ENCODE assay signal across 28 cellular contexts in the genomic region with DNA sequence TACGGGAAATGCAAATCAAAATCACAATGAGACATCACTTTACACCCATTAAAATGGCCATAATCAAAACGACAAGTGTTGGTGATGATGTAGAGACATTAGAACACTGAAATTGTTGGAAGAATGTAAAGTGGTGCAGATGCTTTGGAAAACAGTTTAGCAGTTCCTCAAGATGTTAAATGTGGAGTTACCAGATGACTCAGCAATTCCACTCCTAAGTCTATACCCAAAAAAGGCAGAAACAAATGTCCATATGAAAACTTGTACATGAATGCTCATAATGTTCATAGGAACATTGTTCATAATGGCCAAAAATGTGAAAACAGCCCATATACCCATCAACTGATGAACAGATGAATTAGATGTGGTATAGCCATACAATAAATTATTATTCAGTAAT.
"Had no signal": no experiment of that assay in that cellular context is flagged by ENCODE, and none has a peak within 500 bp of the region (broad histone marks: within the 10 kb centered on the region; RNA-seq: fewer than 3 reads in every experiment).

No MANE protein-coding gene starts in this region.

- H3K27ac ChIP-seq: epithelial cell of prostate, foreskin keratinocyte, gastroesophageal sphincter, heart left ventricle, hepatocyte, left lung, psoas muscle, thoracic aorta, tibial nerve, upper lobe of left lung had no signal

- ATAC-seq: esophagus mucosa; foreskin keratinocyte; gastroesophageal sphincter; heart left ventricle; left cardiac atrium; left lung; naive thymus-derived CD4-positive, alpha-beta T cell; psoas muscle; right cardiac atrium; stimulated activated naive B cell treated with anti-CD40 and anti-IgM and Interleukin-4, amounts not matched to agents 10 μg/mL and 1 μg/mL and 100 μg/mL, for 72 hours had no signal

- H3K4me1 Mint-ChIP-seq: naive thymus-derived CD4-positive, alpha-beta T cell; nephron; stimulated activated naive B cell treated with anti-CD40 and anti-IgM and Interleukin-4, amounts not matched to agents 10 μg/mL and 1 μg/mL and 100 μg/mL, for 72 hours had no signal

- DNase-seq: dorsolateral prefrontal cortex; effector CD4-positive, alpha-beta T cell; foreskin keratinocyte; heart left ventricle; left cardiac atrium; left lung; mammary epithelial cell; mesendoderm; midbrain; naive thymus-derived CD4-positive, alpha-beta T cell; nucleus accumbens; psoas muscle; right cardiac atrium; small intestine; stimulated activated CD4-positive, alpha-beta T cell treated with anti-CD3 and anti-CD28 coated beads, Interleukin-15, amount 100 ng/mL, for 24 hours; stimulated activated CD4-positive, alpha-beta T cell treated with anti-CD3 and anti-CD28 coated beads, Interleukin-2, amount 100 ng/mL, for 48 hours; stimulated activated naive B cell treated with anti-CD40 and anti-IgM and Interleukin-4, amounts not matched to agents 10 μg/mL and 1 μg/mL and 100 μg/mL, for 72 hours; upper lobe of left lung had no signal

- H3K4me3 ChIP-seq: dorsolateral prefrontal cortex, gastroesophageal sphincter, heart left ventricle, hepatocyte, left lung, psoas muscle, thoracic aorta, tibial nerve, upper lobe of left lung had no signal

- H3K27ac Mint-ChIP-seq: naive thymus-derived CD4-positive, alpha-beta T cell; nephron; stimulated activated naive B cell treated with anti-CD40 and anti-IgM and Interleukin-4, amounts not matched to agents 10 μg/mL and 1 μg/mL and 100 μg/mL, for 72 hours; stimulated activated naive CD8-positive, alpha-beta T cell treated with anti-CD3 and anti-CD28 coated beads, Interleukin-15, Interleukin-2, amounts not matched to agents 100 ng/mL and 50 ng/mL, for 24 hours had no signal

- H3K4me3 Mint-ChIP-seq: naive thymus-derived CD4-positive, alpha-beta T cell; nephron; stimulated activated naive B cell treated with anti-CD40 and anti-IgM and Interleukin-4, amounts not matched to agents 10 μg/mL and 1 μg/mL and 100 μg/mL, for 72 hours; stimulated activated naive CD8-positive, alpha-beta T cell treated with anti-CD3 and anti-CD28 coated beads, Interleukin-15, Interleukin-2, amounts not matched to agents 100 ng/mL and 50 ng/mL, for 24 hours had no signal

- H3K79me2 ChIP-seq: hepatocyte had no signal

- H3K36me3 ChIP-seq: gastroesophageal sphincter, heart left ventricle, left lung, thoracic aorta, tibial nerve, upper lobe of left lung had no signal

- H2AFZ ChIP-seq: hepatocyte had no signal

- FAIRE-seq: colon, small intestine, urothelium cell line had no signal

- H3K4me2 ChIP-seq: hepatocyte had no signal

- H3K4me1 ChIP-seq: foreskin keratinocyte, gastroesophageal sphincter, heart left ventricle, left lung, psoas muscle, tibial nerve, upper lobe of left lung had no signal

- H3K9me3 ChIP-seq: psoas muscle, thoracic aorta, upper lobe of left lung had no signal

- H3K36me3 Mint-ChIP-seq: stimulated activated naive B cell treated with anti-CD40 and anti-IgM and Interleukin-4, amounts not matched to agents 10 μg/mL and 1 μg/mL and 100 μg/mL, for 72 hours had no signal

- H3K27me3 ChIP-seq: dorsolateral prefrontal cortex, foreskin keratinocyte, gastroesophageal sphincter, heart left ventricle, hepatocyte, left lung, tibial nerve, upper lobe of left lung had no signal
